9 cellular contexts compared by ENCODE assay signal in genomic region chr2:216606551-216607527, GRCh38. TPM values are rescaled to one million over a fixed set of nuclear protein-coding genes. Genes with fewer than 3 reads are reported as not detected.
A peak's percentile ranks its signal among the peaks of the same experiment; 100 is the strongest.
DNase-seq lines count a peak whose midpoint lies in the region; ATAC-seq and TF ChIP-seq lines count a peak whose summit lies in the region.
"Had no signal": no experiment of that assay in that cellular context is flagged by ENCODE, and none has a peak within 500 bp of the region (broad histone marks: within the 10 kb centered on the region; RNA-seq: fewer than 3 reads in every experiment).

No MANE protein-coding gene starts in this region.

- DNase-seq in GM10266 (ENCODE audit: extremely low spot score), result peak; percentile 74
- DNase-seq in NCI-H1417 treated with DMSO at 0.1 percent for 48 hours (lab: John Stamatoyannopoulos, UW), result peak; percentile 52
- peak; percentile 26 for DNase-seq in activated T-cell treated with anti-CD3 and anti-CD28 coated beads, Interleukin-2, amount 50 U/mL, for 4 hours
- DNase-seq in stimulated activated CD4-positive, alpha-beta T cell treated with anti-CD3 and anti-CD28 coated beads, Interleukin-12 subunit alpha, Interleukin-12 subunit beta, amount 100 ng/mL, for 24 hours (ENCODE audit: low read depth in 2 of 2), result peak; percentile 24 to 68
- DNase-seq in OCI-M1 (lab: John Stamatoyannopoulos, UW), result no peak
- no peak for DNase-seq in Kasumi-1 (lab: John Stamatoyannopoulos, UW)
- no peak for DNase-seq in C1 segment of cervical spinal cord (lab: John Stamatoyannopoulos, UW)

- no peaks in the 10 kb centered on the region for H3K36me3 Mint-ChIP-seq in activated T-cell treated with anti-CD3 and anti-CD28 coated beads, Interleukin-2, amount 50 U/mL, for 4 hours (ENCODE audit: insufficient read depth)

- peak overlapping the region; percentile 60 for H3K4me3 Mint-ChIP-seq in activated T-cell treated with anti-CD3 and anti-CD28 coated beads, Interleukin-2, amount 50 U/mL, for 4 hours
- H3K4me3 Mint-ChIP-seq: dendritic cell treated with granulocyte-macrophage colony-stimulating factor and Interleukin-4, amounts not matched to agents 40 ng/mL and 50 ng/mL, for 4 days had no signal

- no peak for TF ChIP-seq CTCF in GM10266 (IDR thresholded peaks at IDR 0.05; ENCODE audit: control insufficient read depth, insufficient read depth, low read depth, missing control alignments)

- H3K4me1 Mint-ChIP-seq in activated T-cell treated with anti-CD3 and anti-CD28 coated beads, Interleukin-2, amount 50 U/mL, for 4 hours (ENCODE audit: low read depth), result peaks cover 8% of the 10 kb centered on the region

- ATAC-seq in GM21737 (IDR thresholded peaks at IDR 0.05; ENCODE audit: unreplicated experiment), result peak; percentile 93
- ATAC-seq in activated T-cell treated with anti-CD3 and anti-CD28 coated beads, Interleukin-2, amount 50 U/mL, for 4 hours, result peak; percentile 85 to 91

- H3K9me3 Mint-ChIP-seq in activated T-cell treated with anti-CD3 and anti-CD28 coated beads, Interleukin-2, amount 50 U/mL, for 4 hours, result no peaks in the 10 kb centered on the region
- H3K9me3 Mint-ChIP-seq: dendritic cell treated with granulocyte-macrophage colony-stimulating factor and Interleukin-4, amounts not matched to agents 40 ng/mL and 50 ng/mL, for 4 days had no signal

- peaks cover 17% of the 10 kb centered on the region for H3K27me3 Mint-ChIP-seq in activated T-cell treated with anti-CD3 and anti-CD28 coated beads, Interleukin-2, amount 50 U/mL, for 4 hours (ENCODE audit: low read depth)

RNA-seq across cellular contexts. Expression of gene IGFBP2, which starts 26.4 kb away (rescaled TPM):
- 1 to 10 TPM in 2 of 3 donors, under 1 TPM in 1; 0.73 to 1.9 (median 1.4) TPM for total RNA-seq in activated T-cell treated with anti-CD3 and anti-CD28 coated beads, Interleukin-2, amount 50 U/mL, for 4 hours

Comparison
In these comparisons a context has a peak if more than half of its experiments do, and no peak if none do; other contexts are left out.
1. DNase-seq: peak in GM10266 (single experiment), NCI-H1417 treated with DMSO at 0.1 percent for 48 hours (single experiment), activated T-cell treated with anti-CD3 and anti-CD28 coated beads, Interleukin-2, amount 50 U/mL, for 4 hours (single experiment) and stimulated activated CD4-positive, alpha-beta T cell treated with anti-CD3 and anti-CD28 coated beads, Interleukin-12 subunit alpha, Interleukin-12 subunit beta, amount 100 ng/mL, for 24 hours (2 of 2); none in OCI-M1 (single experiment), Kasumi-1 (0 of 2) and C1 segment of cervical spinal cord (0 of 14).